Comparison of ENCODE assay signal across 1 cellular context in the genomic region with DNA sequence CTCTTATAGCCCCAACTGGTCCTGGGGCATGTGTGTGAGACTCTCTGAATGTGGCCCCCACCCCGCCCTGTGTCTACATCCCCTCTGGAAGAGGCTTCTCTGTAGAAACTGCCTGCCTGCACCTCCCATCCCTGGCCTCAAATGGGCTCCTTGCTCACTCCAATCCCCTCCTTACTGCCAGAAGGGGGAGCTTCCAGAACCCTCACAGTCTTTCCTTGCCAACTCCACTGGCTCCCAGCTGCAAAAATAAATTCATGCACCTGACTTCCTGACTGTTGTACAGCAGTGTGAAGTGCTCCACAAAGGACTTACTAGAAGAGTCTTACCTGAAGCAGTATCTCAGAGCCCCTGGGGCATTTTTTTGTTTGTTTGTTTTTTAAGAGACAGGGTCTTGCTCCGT.
TF ChIP-seq lines count a peak whose summit lies in the region.

No MANE protein-coding gene starts in this region.

TF ChIP-seq in HepG2, 621 proteins besides CTCF, POLR2A, EP300 and RAD21 (continued from another document):
- TF ChIP-seq PITX1 (CRISPR knock-in tag; IDR thresholded peaks at IDR 0.05), result 0 out of 2 replicates have a peak, but pooled peaks have one; percentile 21
- TF ChIP-seq SMC3 (IDR thresholded peaks at IDR 0.05; ENCODE audit: low read length), result peak; percentile 79
- TF ChIP-seq, protein P1, sequence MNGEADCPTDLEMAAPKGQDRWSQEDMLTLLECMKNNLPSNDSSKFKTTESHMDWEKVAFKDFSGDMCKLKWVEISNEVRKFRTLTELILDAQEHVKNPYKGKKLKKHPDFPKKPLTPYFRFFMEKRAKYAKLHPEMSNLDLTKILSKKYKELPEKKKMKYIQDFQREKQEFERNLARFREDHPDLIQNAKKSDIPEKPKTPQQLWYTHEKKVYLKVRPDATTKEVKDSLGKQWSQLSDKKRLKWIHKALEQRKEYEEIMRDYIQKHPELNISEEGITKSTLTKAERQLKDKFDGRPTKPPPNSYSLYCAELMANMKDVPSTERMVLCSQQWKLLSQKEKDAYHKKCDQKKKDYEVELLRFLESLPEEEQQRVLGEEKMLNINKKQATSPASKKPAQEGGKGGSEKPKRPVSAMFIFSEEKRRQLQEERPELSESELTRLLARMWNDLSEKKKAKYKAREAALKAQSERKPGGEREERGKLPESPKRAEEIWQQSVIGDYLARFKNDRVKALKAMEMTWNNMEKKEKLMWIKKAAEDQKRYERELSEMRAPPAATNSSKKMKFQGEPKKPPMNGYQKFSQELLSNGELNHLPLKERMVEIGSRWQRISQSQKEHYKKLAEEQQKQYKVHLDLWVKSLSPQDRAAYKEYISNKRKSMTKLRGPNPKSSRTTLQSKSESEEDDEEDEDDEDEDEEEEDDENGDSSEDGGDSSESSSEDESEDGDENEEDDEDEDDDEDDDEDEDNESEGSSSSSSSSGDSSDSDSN (CRISPR knock-in tag; IDR thresholded peaks at IDR 0.05), result no peak
- no peak for TF ChIP-seq ZBTB34 (CRISPR knock-in tag; IDR thresholded peaks at IDR 0.05)
- TF ChIP-seq SAP130 (CRISPR knock-in tag; IDR thresholded peaks at IDR 0.05; ENCODE audit: low read depth), result 0 out of 2 replicates have a peak, but pooled peaks have one; percentile 19
